17 cellular contexts compared by ENCODE assay signal in the genomic region with DNA sequence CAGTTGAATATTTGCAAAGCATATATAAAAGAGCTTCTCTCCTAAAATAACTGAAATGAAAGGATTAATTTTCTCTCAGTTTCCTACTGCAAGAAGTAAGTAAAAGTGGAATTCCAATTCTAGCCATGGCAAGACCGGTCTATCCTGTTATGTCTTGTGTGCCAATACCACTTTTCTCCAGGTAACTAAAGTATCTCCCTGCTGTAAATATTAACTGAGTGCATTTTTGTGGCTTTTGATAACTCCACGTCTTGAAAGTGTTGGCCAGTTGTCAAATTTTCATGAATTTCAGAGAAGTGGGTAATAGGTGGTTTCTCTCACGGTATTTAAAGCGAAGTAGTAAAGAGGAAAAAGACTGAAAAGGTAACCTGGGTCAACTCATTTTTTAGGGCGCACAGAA.
A peak's percentile ranks its signal among the peaks of the same experiment; 100 is the strongest.
DNase-seq lines count a peak whose midpoint lies in the region; ATAC-seq and TF ChIP-seq lines count a peak whose summit lies in the region.
"Had no signal": no experiment of that assay in that cellular context is flagged by ENCODE, and none has a peak within 500 bp of the region (broad histone marks: within the 10 kb centered on the region; RNA-seq: fewer than 3 reads in every experiment).

No MANE protein-coding gene starts in this region.

- TF ChIP-seq CTCF in Caco-2 (IDR thresholded peaks at IDR 0.05; ENCODE audit: insufficient read depth in 1 of 2, low read depth in 1 of 2, low read length in 1 of 2, severe bottlenecking in 1 of 2, unreplicated experiment in 1 of 2) (no peak), LNCaP clone FGC (IDR thresholded peaks at IDR 0.05; ENCODE audit: control insufficient read depth, extremely low read depth, insufficient read depth) (no peak), nephron (IDR thresholded peaks at IDR 0.05; ENCODE audit: unreplicated experiment in 3 of 3) (no peak), GM13976 (IDR thresholded peaks at IDR 0.05; ENCODE audit: borderline replicate concordance, control extremely low read depth, extremely low read depth, insufficient read depth, missing control alignments) (no peak)

- CTCF ChIA-PET in Caco-2 (lab: Charles Lee), result no interaction called here

- POLR2A ChIA-PET in Caco-2 (lab: Charles Lee), result no interaction called here

- H3K9me3 Mint-ChIP-seq in Caco-2 (ENCODE audit: unreplicated experiment) (no peaks in the 10 kb centered on the region), nephron (no peaks in the 10 kb centered on the region)
- H3K9me3 Mint-ChIP-seq: activated naive CD8-positive, alpha-beta T cell treated with anti-CD3 and anti-CD28 coated beads for 36 hours; activated T-cell treated with anti-CD3 and anti-CD28 coated beads, Interleukin-2, amount 50 U/mL, for 24 hours; central memory CD8-positive, alpha-beta T cell; memory B cell had no signal

- no peaks in the 10 kb centered on the region for H3K9me3 ChIP-seq in Caco-2

- peak in 1 of 2 experiments; percentile 31 for DNase-seq in Caco-2
- no peak for DNase-seq in LNCaP clone FGC (ENCODE audit: low read depth)
- peak; percentile 78 for DNase-seq in epithelial cell of prostate (ENCODE audit: low read depth, low spot score)
- no peak for DNase-seq in GM13976 (ENCODE audit: low spot score)
- DNase-seq in anterior cingulate cortex (lab: John Stamatoyannopoulos, UW), result no peak
- no peak for DNase-seq in NCI-H1092 (lab: John Stamatoyannopoulos, UW)
- DNase-seq: activated CD4-positive, alpha-beta T cell treated with anti-CD3 and anti-CD28 coated beads, Interleukin-2, amount 50 U/mL, for 1 hour; activated naive CD8-positive, alpha-beta T cell treated with anti-CD3 and anti-CD28 coated beads for 36 hours; activated T-cell treated with anti-CD3 and anti-CD28 coated beads, Interleukin-2, amount 50 U/mL, for 24 hours; foreskin fibroblast; HCEC 1CT; KG1; NCI-H1417 treated with DMSO at 0.1 percent for 48 hours had no signal

- no peaks in the 10 kb centered on the region for H3K36me3 ChIP-seq in Caco-2 (ENCODE audit: control insufficient read depth, insufficient read depth, low read length)

- H3K27ac Mint-ChIP-seq in Caco-2 (ENCODE audit: unreplicated experiment), result peak overlapping the region; percentile 60
- peak overlapping the region; percentile 10 to 73 (median 36) for H3K27ac Mint-ChIP-seq in nephron
- H3K27ac Mint-ChIP-seq: activated naive CD8-positive, alpha-beta T cell treated with anti-CD3 and anti-CD28 coated beads for 36 hours; activated T-cell treated with anti-CD3 and anti-CD28 coated beads, Interleukin-2, amount 50 U/mL, for 24 hours; memory B cell had no signal

- no peaks in the 10 kb centered on the region for H3K27me3 Mint-ChIP-seq in Caco-2 (ENCODE audit: insufficient read depth, unreplicated experiment)
- no peaks in the 10 kb centered on the region for H3K27me3 Mint-ChIP-seq in nephron (ENCODE audit: low read depth)
- H3K27me3 Mint-ChIP-seq: activated naive CD8-positive, alpha-beta T cell treated with anti-CD3 and anti-CD28 coated beads for 36 hours; activated T-cell treated with anti-CD3 and anti-CD28 coated beads, Interleukin-2, amount 50 U/mL, for 24 hours; memory B cell had no signal

- in situ Hi-C loops in GM13976 (cut with MboI; ENCODE audit: low sequenced_read_pairs, unreplicated experiment), result no loop called here

- BruUV-seq in Caco-2 (replicated peaks; lab: Mats Ljungman, UMichigan), result no TSS peak

- H3K27me3 ChIP-seq in Caco-2 (replicated peaks; ENCODE audit: control insufficient read depth, insufficient read depth, low read length), result no peaks in the 10 kb centered on the region

- ATAC-seq in HG03175 (IDR thresholded peaks at IDR 0.05; ENCODE audit: unreplicated experiment), result no peak

- H3K27ac ChIP-seq in epithelial cell of prostate, result peak overlapping the region; percentile 75

- H3K4me3 ChIP-seq in Caco-2 (ENCODE audit: low read depth, low read length) (no peak overlapping the region), LNCaP clone FGC (ENCODE audit: low read depth, low read length) (0 out of 2 replicates have a peak overlapping the region, but pooled peaks have one; percentile 3)

- H3K4me1 ChIP-seq in Caco-2, result peaks cover 21% of the 10 kb centered on the region

- peaks cover 17% of the 10 kb centered on the region for H3K4me1 Mint-ChIP-seq in Caco-2 (ENCODE audit: low read depth, unreplicated experiment)
- H3K4me1 Mint-ChIP-seq in nephron, result peaks cover 78% of the 10 kb centered on the region
- H3K4me1 Mint-ChIP-seq: central memory CD8-positive, alpha-beta T cell had no signal

- H3K4me3 Mint-ChIP-seq in Caco-2 (ENCODE audit: unreplicated experiment) (peak overlapping the region; percentile 36), nephron (no peak overlapping the region)
- H3K4me3 Mint-ChIP-seq: activated naive CD8-positive, alpha-beta T cell treated with anti-CD3 and anti-CD28 coated beads for 36 hours; activated T-cell treated with anti-CD3 and anti-CD28 coated beads, Interleukin-2, amount 50 U/mL, for 24 hours; central memory CD8-positive, alpha-beta T cell; memory B cell had no signal

- peaks cover 18% of the 10 kb centered on the region for H3K36me3 Mint-ChIP-seq in Caco-2 (ENCODE audit: insufficient read depth, unreplicated experiment)
- H3K36me3 Mint-ChIP-seq in nephron (ENCODE audit: low read depth), result peaks cover 13% of the 10 kb centered on the region

- intact Hi-C loops in Caco-2 (cut with micrococcal nuclease; ENCODE audit: unreplicated experiment), result no loop called here
